In genomic region chr22:24059793-24060192, GRCh38 we compare ENCODE assay signal across 16 cellular contexts. TPM values are rescaled to one million over a fixed set of nuclear protein-coding genes. Genes with fewer than 3 reads are reported as not detected.
DNase-seq lines count a peak whose midpoint lies in the region; ATAC-seq, FAIRE-seq and TF ChIP-seq lines count a peak whose summit lies in the region.
"Had no signal": no experiment of that assay in that cellular context is flagged by ENCODE, and none has a peak within 500 bp of the region (broad histone marks: within the 10 kb centered on the region; RNA-seq: fewer than 3 reads in every experiment).

No MANE protein-coding gene starts in this region.

- peaks cover 13% of the 10 kb centered on the region for H3K4me1 Mint-ChIP-seq in activated naive CD8-positive, alpha-beta T cell (ENCODE audit: low read depth)
- peaks cover 11% of the 10 kb centered on the region for H3K4me1 Mint-ChIP-seq in activated naive CD8-positive, alpha-beta T cell treated with anti-CD3 and anti-CD28 coated beads for 36 hours
- peaks cover 0 to 27% (median 12%) of the 10 kb centered on the region in 4 donors for H3K4me1 Mint-ChIP-seq in naive thymus-derived CD8-positive, alpha-beta T cell
- H3K4me1 Mint-ChIP-seq: GM23338 had no signal

- H3K4me3 Mint-ChIP-seq in activated naive CD8-positive, alpha-beta T cell, result no peak overlapping the region
- H3K4me3 Mint-ChIP-seq in activated naive CD8-positive, alpha-beta T cell treated with anti-CD3 and anti-CD28 coated beads for 36 hours, result no peak overlapping the region
- H3K4me3 Mint-ChIP-seq in naive thymus-derived CD8-positive, alpha-beta T cell, result peak overlapping the region in 6 of 10 donors; percentile 3 to 71 (median 40)
- H3K4me3 Mint-ChIP-seq: GM23338 had no signal

- POLR2A ChIA-PET in naive thymus-derived CD8-positive, alpha-beta T cell (lab: Charles Lee), result interaction anchor here (0.7 to 2.5 kb wide), 3 partner anchors 10 to 49 kb away, joined by 3 to 12 read pairs (median 3); partner anchors contain the start of gene CABIN1

- ATAC-seq in naive thymus-derived CD8-positive, alpha-beta T cell, result peak in 1 of 2 donors; percentile 12
- ATAC-seq in upper lobe of right lung (peak; percentile 14), GM18520 (IDR thresholded peaks at IDR 0.05; ENCODE audit: unreplicated experiment) (no peak), HG03442 (IDR thresholded peaks at IDR 0.05; ENCODE audit: unreplicated experiment) (no peak)
- ATAC-seq: GM23338 had no signal

- peaks cover 25% of the 10 kb centered on the region for H3K36me3 ChIP-seq in bronchial epithelial cell (ENCODE audit: control insufficient read depth, insufficient read depth, low read length)
- peaks cover 88% of the 10 kb centered on the region for H3K36me3 ChIP-seq in upper lobe of right lung

- H3K27me3 Mint-ChIP-seq in activated naive CD8-positive, alpha-beta T cell, result no peaks in the 10 kb centered on the region
- no peaks in the 10 kb centered on the region for H3K27me3 Mint-ChIP-seq in activated naive CD8-positive, alpha-beta T cell treated with anti-CD3 and anti-CD28 coated beads for 36 hours
- no peaks in the 10 kb centered on the region for H3K27me3 Mint-ChIP-seq in naive thymus-derived CD8-positive, alpha-beta T cell

- H3K27me3 ChIP-seq in bronchial epithelial cell (ENCODE audit: control insufficient read depth, insufficient read depth, low read length) (no peaks in the 10 kb centered on the region), upper lobe of right lung (no peaks in the 10 kb centered on the region)
- H3K27me3 ChIP-seq: cardiac muscle cell, heart right ventricle had no signal

- intact Hi-C loops in upper lobe of right lung (cut with DNase I), result no loop called here

- TF ChIP-seq CTCF in bronchial epithelial cell (IDR thresholded peaks at IDR 0.05; ENCODE audit: insufficient read depth, low read length, severe bottlenecking), result no peak
- no peak for TF ChIP-seq CTCF in upper lobe of right lung (IDR thresholded peaks at IDR 0.05)

- peak overlapping the region; percentile 66 for H3K27ac ChIP-seq in upper lobe of right lung
- H3K27ac ChIP-seq: cardiac muscle cell had no signal

- H3K36me3 Mint-ChIP-seq in activated naive CD8-positive, alpha-beta T cell, result peaks cover 15% of the 10 kb centered on the region
- H3K36me3 Mint-ChIP-seq in activated naive CD8-positive, alpha-beta T cell treated with anti-CD3 and anti-CD28 coated beads for 36 hours, result peaks cover 41% of the 10 kb centered on the region
- H3K36me3 Mint-ChIP-seq in naive thymus-derived CD8-positive, alpha-beta T cell, result peaks cover 8 to 94% (median 62%) of the 10 kb centered on the region in 3 donors

- H3K9me3 ChIP-seq in upper lobe of right lung, result no peaks in the 10 kb centered on the region
- H3K9me3 ChIP-seq: heart right ventricle had no signal

- peak; percentile 79 for FAIRE-seq in bronchial epithelial cell (lab: Jason Lieb, UNC)

- peaks cover 12% of the 10 kb centered on the region for H3K4me1 ChIP-seq in upper lobe of right lung

- peak overlapping the region; percentile 92 for H3K27ac Mint-ChIP-seq in activated naive CD8-positive, alpha-beta T cell
- no peak overlapping the region for H3K27ac Mint-ChIP-seq in activated naive CD8-positive, alpha-beta T cell treated with anti-CD3 and anti-CD28 coated beads for 36 hours
- peak overlapping the region in 9 of 10 donors; percentile 35 to 96 (median 89) for H3K27ac Mint-ChIP-seq in naive thymus-derived CD8-positive, alpha-beta T cell
- H3K27ac Mint-ChIP-seq: GM23338 had no signal

- H3K4me3 ChIP-seq in bronchial epithelial cell (ENCODE audit: low read depth, low read length) (no peak overlapping the region), upper lobe of right lung (no peak overlapping the region)
- H3K4me3 ChIP-seq: cardiac muscle cell, GM23338, heart right ventricle had no signal

- no peak for DNase-seq in activated naive CD8-positive, alpha-beta T cell treated with anti-CD3 and anti-CD28 coated beads for 36 hours
- no peak for DNase-seq in bronchial epithelial cell (ENCODE audit: low read depth)
- DNase-seq in naive thymus-derived CD8-positive, alpha-beta T cell, result no peak
- no peak for DNase-seq in upper lobe of right lung
- DNase-seq in NCI-H1417 (lab: John Stamatoyannopoulos, UW), result no peak
- DNase-seq: activated gamma-delta T cell; retina; stimulated activated CD4-positive, alpha-beta T cell treated with anti-CD3 and anti-CD28 coated beads, Interleukin-4, amount 100 ng/mL, for 1 hour had no signal

- no peaks in the 10 kb centered on the region for H3K9me3 Mint-ChIP-seq in activated naive CD8-positive, alpha-beta T cell (ENCODE audit: low read depth)
- no peaks in the 10 kb centered on the region for H3K9me3 Mint-ChIP-seq in activated naive CD8-positive, alpha-beta T cell treated with anti-CD3 and anti-CD28 coated beads for 36 hours
- H3K9me3 Mint-ChIP-seq in naive thymus-derived CD8-positive, alpha-beta T cell, result no peaks in the 10 kb centered on the region
- H3K9me3 Mint-ChIP-seq: GM23338 had no signal

RNA-seq across cellular contexts. Expression of gene CABIN1, which starts 48.7 kb away (rescaled TPM):
- 10 to 100 TPM; 71.0 to 75.8 TPM for total RNA-seq in activated naive CD8-positive, alpha-beta T cell treated with anti-CD3 and anti-CD28 coated beads for 36 hours
- total RNA-seq in bronchial epithelial cell (15.8 and 26.5 TPM in 2 replicates), upper lobe of right lung (92.0 TPM)
- total RNA-seq in naive thymus-derived CD8-positive, alpha-beta T cell, result 100 to 1,000 TPM; 162 to 164 TPM
- 10 to 100 TPM in 2 of 3 donors, 1 to 10 TPM in 1; 7.1 to 19.1 (median 12.5) TPM for polyA plus RNA-seq in naive thymus-derived CD8-positive, alpha-beta T cell

RNA-seq across cellular contexts. Expression of gene GSTT4, which starts 54.5 kb away (rescaled TPM):
- total RNA-seq in activated naive CD8-positive, alpha-beta T cell treated with anti-CD3 and anti-CD28 coated beads for 36 hours, result not detected
- total RNA-seq in bronchial epithelial cell, result not detected in 2 replicates
- total RNA-seq in naive thymus-derived CD8-positive, alpha-beta T cell, result not detected
- polyA plus RNA-seq in naive thymus-derived CD8-positive, alpha-beta T cell, result not detected
- total RNA-seq in upper lobe of right lung, result not detected
- total RNA-seq: cardiac muscle cell, GM23338, heart right ventricle, left cardiac atrium, Right ventricle myocardium inferior had no signal
- polyA plus RNA-seq: cardiac muscle cell, GM23338, heart right ventricle had no signal

Comparison
In these comparisons a context has a peak if more than half of its experiments do, and no peak if none do; other contexts are left out.
1. H3K4me3 Mint-ChIP-seq: peak in naive thymus-derived CD8-positive, alpha-beta T cell (6 of 10); none in activated naive CD8-positive, alpha-beta T cell (single experiment) and activated naive CD8-positive, alpha-beta T cell treated with anti-CD3 and anti-CD28 coated beads for 36 hours (single experiment).